In genomic region chr3:192652731-192653130, GRCh38 we compare ENCODE assay signal across 1 cellular context.
TF ChIP-seq lines count a peak whose summit lies in the region.

No MANE protein-coding gene starts in this region.

TF ChIP-seq in GM23338, 12 proteins besides CTCF, POLR2A, EP300 and RAD21 (continued from another document):
- no peak for TF ChIP-seq ZNF462 (CRISPR knock-in tag; IDR thresholded peaks at IDR 0.05)
- no peak for TF ChIP-seq STAT1 (IDR thresholded peaks at IDR 0.05; ENCODE audit: unreplicated experiment)
- TF ChIP-seq NANOG (IDR thresholded peaks at IDR 0.05; ENCODE audit: borderline replicate concordance): no peak
- no peak for TF ChIP-seq EZH2 (IDR thresholded peaks at IDR 0.05; ENCODE audit: low read depth, unreplicated experiment)
- TF ChIP-seq POLR2AphosphoS5 (IDR thresholded peaks at IDR 0.05; ENCODE audit: low read depth): no peak
- TF ChIP-seq ZNF331 (CRISPR knock-in tag; IDR thresholded peaks at IDR 0.05; ENCODE audit: low read depth): no peak
- no peak for TF ChIP-seq EZH2phosphoT487 (IDR thresholded peaks at IDR 0.05; ENCODE audit: unreplicated experiment)
- no peak for TF ChIP-seq CREB1 (CRISPR knock-in tag; IDR thresholded peaks at IDR 0.05; ENCODE audit: low read depth)
- no peak for TF ChIP-seq JUNB (IDR thresholded peaks at IDR 0.05; ENCODE audit: unreplicated experiment)
- no peak for TF ChIP-seq ETS1 (IDR thresholded peaks at IDR 0.05)
